In the genomic region with DNA sequence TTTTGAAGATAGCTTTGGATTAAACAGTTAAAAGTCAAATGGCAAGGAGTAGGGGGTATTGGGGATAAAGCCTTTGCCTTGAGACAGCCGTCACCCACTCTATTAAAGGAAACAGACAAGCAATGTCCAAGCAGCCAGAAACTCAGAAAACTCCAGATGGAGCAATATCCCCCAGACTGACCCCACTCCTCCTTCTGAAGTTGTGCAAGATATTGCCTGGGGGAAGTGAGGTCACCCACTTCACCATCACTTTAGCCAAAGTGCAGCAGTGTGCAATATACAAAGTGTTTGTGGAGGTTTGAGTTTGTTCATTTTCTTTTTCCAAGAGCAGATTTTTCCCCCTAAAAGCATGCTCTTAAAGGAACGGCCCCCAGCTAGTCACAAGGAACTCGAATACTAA, we compare ENCODE assay signal across 12 cellular contexts.
DNase-seq lines count a peak whose midpoint lies in the region; ATAC-seq, FAIRE-seq and TF ChIP-seq lines count a peak whose summit lies in the region.
"Had no signal": no experiment of that assay in that cellular context is flagged by ENCODE, and none has a peak within 500 bp of the region (broad histone marks: within the 10 kb centered on the region; RNA-seq: fewer than 3 reads in every experiment).

No MANE protein-coding gene starts in this region.

- H3K4me3 ChIP-seq in epithelial cell of esophagus (ENCODE audit: low read length): no peak overlapping the region
- no peak overlapping the region for H3K4me3 ChIP-seq in coronary artery
- no peak overlapping the region for H3K4me3 ChIP-seq in small intestine (ENCODE audit: low read depth in 1 of 2, low read length in 2 of 2)

- ATAC-seq in Right ventricle myocardium inferior (peak; percentile 79), GM18498 (IDR thresholded peaks at IDR 0.05; ENCODE audit: unreplicated experiment) (no peak)
- ATAC-seq: HCT116 had no signal

- no peaks in the 10 kb centered on the region for H3K36me3 ChIP-seq in small intestine (ENCODE audit: control insufficient read depth in 2 of 2, insufficient read depth in 2 of 2, low read length in 2 of 2)

- FAIRE-seq in small intestine (lab: Jason Lieb, UNC): no peak
- FAIRE-seq: G401.6 had no signal

- DNase-seq in Right ventricle myocardium inferior (ENCODE audit: missing footprints) (no peak), cardiac septum (ENCODE audit: low spot score) (no peak), epithelial cell of esophagus (ENCODE audit: low read depth) (peak; percentile 79), medulla oblongata (ENCODE audit: extremely low spot score) (peak; percentile 69), SHP77 (lab: John Stamatoyannopoulos, UW) (no peak), coronary artery (ENCODE audit: low spot score) (no peak), small intestine (no peak)
- DNase-seq: activated T-cell treated with anti-CD3 and anti-CD28 coated beads, Interleukin-2, amount 50 U/mL, for 48 hours; NCI-H1436 had no signal

- no peak for TF ChIP-seq CTCF in epithelial cell of esophagus (IDR thresholded peaks at IDR 0.05; ENCODE audit: insufficient read depth, low read depth, low read length, missing control alignments)
- TF ChIP-seq CTCF in coronary artery (IDR thresholded peaks at IDR 0.05): no peak

- intact Hi-C loops in Right ventricle myocardium inferior (cut with DNase I): no loop called here
- intact Hi-C loops in cardiac septum (cut with DNase I): no loop called here

- H3K27ac ChIP-seq in coronary artery (peak overlapping the region in 1 of 2 donors; percentile 57), small intestine (ENCODE audit: low read depth in 1 of 2, low read length in 1 of 2) (peak overlapping the region in 1 of 2 donors; percentile 73)

- 45 to 70% (median 56%) methylated on average over 3 of the region's 3 CpGs for WGBS in small intestine, 3 donors

- no peaks in the 10 kb centered on the region for H3K27me3 ChIP-seq in small intestine (ENCODE audit: control insufficient read depth in 2 of 2, insufficient read depth in 2 of 2, low read length in 2 of 2)

- H3K9me3 ChIP-seq in small intestine (ENCODE audit: control insufficient read depth, low read depth): no peaks in the 10 kb centered on the region

- H3K4me1 ChIP-seq in small intestine (ENCODE audit: control insufficient read depth in 2 of 2, insufficient read depth in 1 of 2, low read depth in 1 of 2, low read length in 1 of 2): peaks cover 0 to 2% of the 10 kb centered on the region in 2 donors

Comparison
In these comparisons a context has a peak if more than half of its experiments do, and no peak if none do; other contexts are left out.
1. DNase-seq: peak in epithelial cell of esophagus (single experiment) and medulla oblongata (single experiment); none in Right ventricle myocardium inferior (single experiment), cardiac septum (single experiment), SHP77 (0 of 2), coronary artery (single experiment) and small intestine (single experiment).